Comparison of ENCODE assay signal across 11 cellular contexts in genomic region chr16:88404769-88405168, GRCh38. TPM values are rescaled to one million over a fixed set of nuclear protein-coding genes. Genes with fewer than 3 reads are reported as not detected.
DNase-seq lines count a peak whose midpoint lies in the region; FAIRE-seq and TF ChIP-seq lines count a peak whose summit lies in the region.
"Had no signal": no experiment of that assay in that cellular context is flagged by ENCODE, and none has a peak within 500 bp of the region (broad histone marks: within the 10 kb centered on the region; RNA-seq: fewer than 3 reads in every experiment).

No MANE protein-coding gene starts in this region.

- no peak overlapping the region for H3K14ac ChIP-seq in H1 (ENCODE audit: insufficient read length)

- H3K4me3 Mint-ChIP-seq in HFFc6 (no peak overlapping the region), neural crest cell (no peak overlapping the region)
- H3K4me3 Mint-ChIP-seq: CD4-positive, alpha-beta T cell had no signal

- no peaks in the 10 kb centered on the region for H3K27me3 ChIP-seq in H1 (replicated peaks in 1 of 4; ENCODE audit: control insufficient read depth in 3 of 4, extremely low read depth in 1 of 4, insufficient read depth in 3 of 4, low read length in 3 of 4)

- TF ChIP-seq POLR2A in H1 (IDR thresholded peaks at IDR 0.05; ENCODE audit: control extremely low read depth in 1 of 2, low read depth in 2 of 2, low read length in 2 of 2), result no peak

- H3K36me3 ChIP-seq in H1 (ENCODE audit: control insufficient read depth in 2 of 4, insufficient read depth in 4 of 4, low read length in 3 of 4), result no peaks in the 10 kb centered on the region

- no peaks in the 10 kb centered on the region for H3K79me2 ChIP-seq in H1 (ENCODE audit: control insufficient read depth in 1 of 2, insufficient read depth in 2 of 2, low read length in 2 of 2)

- peak overlapping the region; percentile 71; the same call in 1 of the 2 replicates for H2BK5ac ChIP-seq in H1 (ENCODE audit: low read depth, low read length)

- H3K56ac ChIP-seq in H1 (replicated peaks; ENCODE audit: insufficient read length, low read depth, low read length), result no peak overlapping the region

- no peak for FAIRE-seq in H1 (lab: Jason Lieb, UNC)
- FAIRE-seq: A549, H54 had no signal

- H3K4me1 ChIP-seq in H1 (replicated peaks in 1 of 4; ENCODE audit: control insufficient read depth in 3 of 4, insufficient read depth in 4 of 4, low read length in 3 of 4), result no peaks in the 10 kb centered on the region

- H3K9me3 Mint-ChIP-seq in HFFc6 (no peaks in the 10 kb centered on the region), neural crest cell (peaks cover 5% of the 10 kb centered on the region)
- H3K9me3 Mint-ChIP-seq: CD4-positive, alpha-beta T cell had no signal

- no peaks in the 10 kb centered on the region for H3K79me1 ChIP-seq in H1 (ENCODE audit: low read depth, low read length)

- H3K27ac ChIP-seq in H1 (ENCODE audit: low read depth, low read length), result no peak overlapping the region

- H3K4me1 Mint-ChIP-seq in HFFc6 (ENCODE audit: low read depth) (peaks cover 19% of the 10 kb centered on the region), neural crest cell (peaks cover 11% of the 10 kb centered on the region)

- H4K91ac ChIP-seq in H1 (replicated peaks; ENCODE audit: insufficient read length, low read length), result no peak overlapping the region

- H2AK5ac ChIP-seq in H1 (ENCODE audit: low read depth, low read length), result peak overlapping the region; percentile 82; the same call in 1 of the 2 replicates

- H4K8ac ChIP-seq in H1 (ENCODE audit: extremely low read depth, insufficient read depth, low read length), result no peak overlapping the region

- H3K27me3 Mint-ChIP-seq in HFFc6 (ENCODE audit: insufficient read depth), result peaks cover 5% of the 10 kb centered on the region
- H3K27me3 Mint-ChIP-seq in neural crest cell (ENCODE audit: low read depth), result no peaks in the 10 kb centered on the region
- H3K27me3 Mint-ChIP-seq: CD4-positive, alpha-beta T cell had no signal

- POLR2A ChIA-PET in H1 (lab: Charles Lee; ENCODE audit: partially characterized antibody), result no interaction called here

- 74% methylated on average over 6 of the region's 6 CpGs; no CpG with 5 or more reads in 1 of the 2 experiments for WGBS in H1 (ENCODE audit: extremely low coverage in 1 of 2, insufficient coverage in 1 of 2, insufficient read length in 1 of 2, insufficient replicate concordance in 2 of 2, low coverage in 1 of 2, low lambda C conversion rate in 2 of 2, missing lambda C conversion rate in 1 of 2), 2 experiments

- CTCF ChIA-PET in H1 (lab: Charles Lee; ENCODE audit: partially characterized antibody), result interaction anchor here (1.0 to 1.9 kb wide), 3 partner anchors 14 to 33 kb away, joined by 3 to 7 read pairs (median 3); no protein-coding TSS in a partner anchor

- H3K4ac ChIP-seq in H1 (replicated peaks; ENCODE audit: insufficient read length, low read depth, low read length), result no peak overlapping the region

- no peak for TF ChIP-seq RAD21 in H1 (IDR thresholded peaks at IDR 0.05 in 1 of 2, conservative IDR thresholded peaks at IDR 0.05 in 1 of 2; ENCODE audit: low read depth in 2 of 2, low read length in 2 of 2)

- no peak overlapping the region for H3K9ac ChIP-seq in H1 (replicated peaks in 1 of 4; ENCODE audit: extremely low read depth in 1 of 4, low read depth in 3 of 4, low read length in 3 of 4)

- no peak overlapping the region for H2BK12ac ChIP-seq in H1 (ENCODE audit: low read depth, low read length)

- DNase-seq in HFFc6 (no peak), H1 (ENCODE audit: low read depth in 1 of 2, low spot score in 2 of 2) (no peak), neural crest cell (ENCODE audit: low read depth, low spot score) (no peak), AML-193 (lab: John Stamatoyannopoulos, UW) (no peak), NCI-H2081 (lab: John Stamatoyannopoulos, UW) (no peak)
- no peak for DNase-seq in activated CD4-positive, alpha-beta T cell treated with anti-CD3 and anti-CD28 coated beads for 4 hours
- DNase-seq: Calu3; CD4-positive, alpha-beta T cell; DMS 273 treated with DMSO at 0.1 percent for 48 hours had no signal

- TF ChIP-seq CTCF in HFFc6 (IDR thresholded peaks at IDR 0.05), result no peak
- TF ChIP-seq CTCF in H1 (IDR thresholded peaks at IDR 0.05; ENCODE audit: control extremely low read depth in 1 of 3, insufficient read depth in 1 of 3, low read depth in 1 of 3, low read length in 3 of 3), result no peak
- no peak for TF ChIP-seq CTCF in neural crest cell (conservative IDR thresholded peaks at IDR 0.05)

- TF ChIP-seq EP300 in H1 (IDR thresholded peaks at IDR 0.05; ENCODE audit: borderline replicate concordance in 1 of 2, low read depth in 2 of 2, low read length in 2 of 2), result no peak

- no peak overlapping the region for H3K4me2 ChIP-seq in H1 (ENCODE audit: insufficient read depth in 1 of 2, low read depth in 2 of 2, low read length in 2 of 2)
- H3K4me2 ChIP-seq: A549 had no signal

- H3K27ac Mint-ChIP-seq in HFFc6 (peak overlapping the region; percentile 44), neural crest cell (ENCODE audit: unreplicated experiment) (peak overlapping the region; percentile 87)
- H3K27ac Mint-ChIP-seq: CD4-positive, alpha-beta T cell had no signal

- H3K18ac ChIP-seq in H1 (ENCODE audit: extremely low read depth, low read length), result no peak overlapping the region

- peaks cover 0 to 7% of the 10 kb centered on the region in 2 experiments for H4K20me1 ChIP-seq in H1 (replicated peaks in 1 of 2; ENCODE audit: control insufficient read depth in 1 of 2, insufficient read depth in 2 of 2, low read length in 2 of 2)

- peaks cover 10% of the 10 kb centered on the region; the same call in 1 of the 2 replicates for H3K23me2 ChIP-seq in H1 (ENCODE audit: low read depth, low read length)

- no peak overlapping the region for H2BK120ac ChIP-seq in H1 (replicated peaks; ENCODE audit: low read depth, low read length)

- H3K23ac ChIP-seq in H1 (ENCODE audit: insufficient read length), result no peak overlapping the region

- no peak overlapping the region for H3K4me3 ChIP-seq in H1 (ENCODE audit: extremely low read depth in 1 of 4, insufficient read depth in 2 of 4, low read depth in 3 of 4, low read length in 4 of 4)
- H3K4me3 ChIP-seq: A549 had no signal

- H2BK15ac ChIP-seq in H1 (ENCODE audit: low read length), result no peak overlapping the region

- no peak overlapping the region for H2AFZ ChIP-seq in H1 (ENCODE audit: low read length)

- peaks cover under 1% of the 10 kb centered on the region for H3K36me3 Mint-ChIP-seq in HFFc6 (ENCODE audit: low read depth)
- H3K36me3 Mint-ChIP-seq in neural crest cell (ENCODE audit: low read depth), result no peaks in the 10 kb centered on the region

- H3K9me3 ChIP-seq in H1 (ENCODE audit: insufficient read depth in 2 of 2, low read depth in 1 of 2, low read length in 1 of 2), result no peaks in the 10 kb centered on the region; a peak in 1 of 4 replicates
- H3K9me3 ChIP-seq: A549 had no signal

- H4K5ac ChIP-seq in H1 (ENCODE audit: insufficient read length, low read depth, low read length), result no peak overlapping the region

- H2BK20ac ChIP-seq in H1 (ENCODE audit: low read length), result no peak overlapping the region

TF ChIP-seq in H1, 55 proteins besides CTCF, POLR2A, EP300 and RAD21 (continues in another document):
- no peak for TF ChIP-seq KDM1A (IDR thresholded peaks at IDR 0.05; ENCODE audit: borderline replicate concordance, low read length)
- no peak for TF ChIP-seq KDM5A (IDR thresholded peaks at IDR 0.05; ENCODE audit: low read length)
- TF ChIP-seq ATF3 (IDR thresholded peaks at IDR 0.05; ENCODE audit: insufficient read depth, low read depth, low read length), result no peak
- no peak for TF ChIP-seq NANOG (IDR thresholded peaks at IDR 0.05; ENCODE audit: insufficient read depth, low read depth, low read length, poor library complexity, severe bottlenecking)
- no peak for TF ChIP-seq BACH1 (IDR thresholded peaks at IDR 0.05; ENCODE audit: low read length)
- no peak for TF ChIP-seq E2F6 (IDR thresholded peaks at IDR 0.05)
- no peak for TF ChIP-seq ASH2L (IDR thresholded peaks at IDR 0.05; ENCODE audit: low read length)
- no peak for TF ChIP-seq SRF (IDR thresholded peaks at IDR 0.05; ENCODE audit: low read depth, low read length)

RNA-seq across cellular contexts. Expression of gene ZNF469, which starts 22.0 kb away (rescaled TPM):
- total RNA-seq in HFFc6 (2021; fragmentation: NEBNext Ultra II Directional; extraction: Animal tissue kit (Norgen Biotek cat#: 25700)), result 10 to 100 TPM in 3 of 6 experiments, 1 to 10 TPM in 3; 9.4 to 17.5 (median 10.1) TPM
- 1.8 and 2.0 TPM in 2 replicates for total RNA-seq in H1 (2021; fragmentation: NEBNext Ultra II Directional; extraction: Animal tissue kit (Norgen Biotek cat#: 25700))
- 0.30 and 0.53 TPM in 2 replicates for polyA plus RNA-seq in H1 (2011; rRNA removed)
- 0.23 TPM for polyA plus RNA-seq in H1 (2011; cell fraction: cytosol; rRNA removed)
- 1.1 TPM for polyA plus RNA-seq in H1 (2011; cell fraction: nucleus; rRNA removed)
- polyA plus RNA-seq in H1 (2012, experiment 1 of 2), result 0.54 to 0.96 TPM (median 0.90 TPM) in 4 replicates
- polyA plus RNA-seq in H1 (2012, experiment 2 of 2), result 0.63 TPM
- 0.45 TPM for polyA plus RNA-seq in H1 (2013, experiment 1 of 2)
- polyA plus RNA-seq in H1 (2013, experiment 2 of 2), result 0.42 TPM
- 0.32 and 0.41 TPM in 2 replicates for polyA minus RNA-seq in H1 (2011; rRNA and poly(A)+ RNA removed)
- 1.1 TPM for polyA minus RNA-seq in H1 (2011; cell fraction: cytosol; rRNA and poly(A)+ RNA removed)
- polyA minus RNA-seq in H1 (2011; cell fraction: nucleus; rRNA and poly(A)+ RNA removed), result 1.5 TPM
- total RNA-seq in neural crest cell, result 0.52 and 0.58 TPM in 2 replicates

RNA-seq across cellular contexts. Expression of gene ZFPM1, which starts 48.3 kb away (rescaled TPM):
- total RNA-seq in HFFc6 (2021; fragmentation: NEBNext Ultra II Directional; extraction: Animal tissue kit (Norgen Biotek cat#: 25700)), result 1 to 10 TPM; 4.5 to 6.4 (median 5.1) TPM
- 3.4 and 4.8 TPM in 2 replicates for total RNA-seq in H1 (2021; fragmentation: NEBNext Ultra II Directional; extraction: Animal tissue kit (Norgen Biotek cat#: 25700))
- polyA plus RNA-seq in H1 (2011; rRNA removed), result 0.74 and 1.4 TPM in 2 replicates
- polyA plus RNA-seq in H1 (2011; cell fraction: cytosol; rRNA removed), result 1.1 TPM
- polyA plus RNA-seq in H1 (2011; cell fraction: nucleus; rRNA removed), result 3.6 TPM
- polyA plus RNA-seq in H1 (2012, experiment 1 of 2), result 1.5 to 3.3 TPM (median 1.9 TPM) in 4 replicates
- 1.00 TPM for polyA plus RNA-seq in H1 (2012, experiment 2 of 2)
- polyA plus RNA-seq in H1 (2013, experiment 1 of 2), result 3.1 TPM
- polyA plus RNA-seq in H1 (2013, experiment 2 of 2), result 2.9 TPM
- polyA minus RNA-seq in H1 (2011; rRNA and poly(A)+ RNA removed), result 0.29 and 0.57 TPM in 2 replicates
- 2.8 TPM for polyA minus RNA-seq in H1 (2011; cell fraction: cytosol; rRNA and poly(A)+ RNA removed)
- polyA minus RNA-seq in H1 (2011; cell fraction: nucleus; rRNA and poly(A)+ RNA removed), result 3.3 TPM
- total RNA-seq in neural crest cell, result 11.1 and 11.2 TPM in 2 replicates
